9 cellular contexts compared by ENCODE assay signal in genomic region chr20:52410182-52410647, GRCh38.
A peak's percentile ranks its signal among the peaks of the same experiment; 100 is the strongest.
DNase-seq lines count a peak whose midpoint lies in the region; ATAC-seq and TF ChIP-seq lines count a peak whose summit lies in the region.
"Had no signal": no experiment of that assay in that cellular context is flagged by ENCODE, and none has a peak within 500 bp of the region (broad histone marks: within the 10 kb centered on the region; RNA-seq: fewer than 3 reads in every experiment).

No MANE protein-coding gene starts in this region.

- H3K36me3 Mint-ChIP-seq in activated CD4-positive, alpha-beta memory T cell treated with anti-CD3 and anti-CD28 coated beads, Interleukin-2, amount 10 ng/mL, durations not matched to agents 7 days and 5 days (ENCODE audit: low read depth), result peaks cover 5% of the 10 kb centered on the region

- peak overlapping the region; percentile 53 for H3K4me3 Mint-ChIP-seq in activated CD4-positive, alpha-beta memory T cell treated with anti-CD3 and anti-CD28 coated beads, Interleukin-2, amount 10 ng/mL, durations not matched to agents 7 days and 5 days

- H3K9me3 Mint-ChIP-seq in activated CD4-positive, alpha-beta memory T cell treated with anti-CD3 and anti-CD28 coated beads, Interleukin-2, amount 10 ng/mL, durations not matched to agents 7 days and 5 days, result peaks cover 7% of the 10 kb centered on the region

- H3K4me1 Mint-ChIP-seq in activated CD4-positive, alpha-beta memory T cell treated with anti-CD3 and anti-CD28 coated beads, Interleukin-2, amount 10 ng/mL, durations not matched to agents 7 days and 5 days, result peaks cover 51% of the 10 kb centered on the region

- CTCF ChIA-PET in activated CD4-positive, alpha-beta memory T cell treated with anti-CD3 and anti-CD28 coated beads, Interleukin-2, amount 10 ng/mL, durations not matched to agents 7 days and 5 days (lab: Charles Lee), result interaction anchor here (0.9 to 1.7 kb wide), 4 partner anchors 9 to 218 kb away, joined by 3 to 5 read pairs (median 4); partner anchors contain the start of gene ZFP64

- no peak for TF ChIP-seq CTCF in fibroblast of the aortic adventitia (IDR thresholded peaks at IDR 0.05; ENCODE audit: insufficient read depth, low read length)

- no peak overlapping the region for H3K4me3 ChIP-seq in fibroblast of the aortic adventitia (ENCODE audit: low read depth, low read length)

- POLR2A ChIA-PET in activated CD4-positive, alpha-beta memory T cell treated with anti-CD3 and anti-CD28 coated beads, Interleukin-2, amount 10 ng/mL, durations not matched to agents 7 days and 5 days (lab: Charles Lee), result interaction anchor here (0.5 to 2.2 kb wide), 12 partner anchors 9 to 1891 kb away, joined by 3 to 6 read pairs (median 3); partner anchors contain the start of gene ZFP64

- H3K27me3 Mint-ChIP-seq in activated CD4-positive, alpha-beta memory T cell treated with anti-CD3 and anti-CD28 coated beads, Interleukin-2, amount 10 ng/mL, durations not matched to agents 7 days and 5 days, result no peaks in the 10 kb centered on the region

- peak overlapping the region; percentile 87 for H3K27ac Mint-ChIP-seq in activated CD4-positive, alpha-beta memory T cell treated with anti-CD3 and anti-CD28 coated beads, Interleukin-2, amount 10 ng/mL, durations not matched to agents 7 days and 5 days

- ATAC-seq in HG03520 (IDR thresholded peaks at IDR 0.05; ENCODE audit: unreplicated experiment), result no peak
- ATAC-seq in HG03439 (IDR thresholded peaks at IDR 0.05; ENCODE audit: unreplicated experiment), result no peak
- ATAC-seq in HG02759 (IDR thresholded peaks at IDR 0.05; ENCODE audit: unreplicated experiment), result no peak

- DNase-seq in HUDEP-2 (lab: John Stamatoyannopoulos, UW; ENCODE audit: unreplicated experiment in 76 of 76) (peak in 67 of 76 experiments; percentile 3 to 83 (median 51)), fibroblast of the aortic adventitia (ENCODE audit: low read depth) (peak; percentile 6), NCI-H1105 (lab: John Stamatoyannopoulos, UW) (no peak)
- DNase-seq in activated CD4-positive, alpha-beta memory T cell treated with anti-CD3 and anti-CD28 coated beads, Interleukin-2, amount 10 ng/mL, durations not matched to agents 7 days and 5 days, result peak; percentile 49
- peak in 2 of 3 donors; percentile 5 to 26 for DNase-seq in stimulated activated CD4-positive, alpha-beta T cell treated with anti-CD3 and anti-CD28 coated beads, TNF-alpha, amount 100 ng/mL, for 48 hours (ENCODE audit: low read depth in 3 of 3)
- DNase-seq: Karpas-422 had no signal
